In the genomic region with DNA sequence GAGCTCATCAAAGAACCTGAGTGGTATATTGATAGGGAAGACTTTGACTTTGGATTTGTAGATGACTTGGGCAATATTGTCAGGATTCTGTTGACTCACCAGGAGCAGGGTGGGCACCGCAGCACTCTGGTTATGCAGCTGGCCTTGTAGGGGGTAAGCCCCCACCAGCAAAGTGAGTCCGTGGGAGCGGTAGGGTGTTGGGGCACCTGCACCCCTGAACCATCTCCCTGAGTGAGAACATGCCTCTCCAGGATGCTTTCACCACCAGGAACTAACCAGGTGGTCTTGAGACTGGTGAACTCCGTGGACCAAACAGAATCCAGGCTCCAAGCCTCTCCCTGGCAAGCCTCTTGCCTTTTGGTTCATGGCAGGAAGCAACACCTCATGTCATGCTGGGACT, we compare ENCODE assay signal across 21 cellular contexts. TPM values are rescaled to one million over a fixed set of nuclear protein-coding genes. Genes with fewer than 3 reads are reported as not detected.
A peak's percentile ranks its signal among the peaks of the same experiment; 100 is the strongest.
DNase-seq lines count a peak whose midpoint lies in the region; ATAC-seq, FAIRE-seq and TF ChIP-seq lines count a peak whose summit lies in the region.
"Had no signal": no experiment of that assay in that cellular context is flagged by ENCODE, and none has a peak within 500 bp of the region (broad histone marks: within the 10 kb centered on the region; RNA-seq: fewer than 3 reads in every experiment).

No MANE protein-coding gene starts in this region.

- no peak overlapping the region for H4K8ac ChIP-seq in H1 (ENCODE audit: extremely low read depth, insufficient read depth, low read length)

- H3K79me1 ChIP-seq in H1 (ENCODE audit: low read depth, low read length): no peaks in the 10 kb centered on the region

- no peaks in the 10 kb centered on the region for H3K23me2 ChIP-seq in H1 (ENCODE audit: low read depth, low read length)

- no peak overlapping the region for H2BK20ac ChIP-seq in H1 (ENCODE audit: low read length)

- H3K27ac ChIP-seq in right lobe of liver (no peak overlapping the region), HepG2 (ENCODE audit: extremely low read length, insufficient read depth, low read length) (no peak overlapping the region), H1 (ENCODE audit: low read depth, low read length) (no peak overlapping the region), mammary epithelial cell (ENCODE audit: insufficient read depth, low read depth, low read length) (no peak overlapping the region)
- H3K27ac ChIP-seq: 22Rv1; BLaER1 treated with 17β-estradiol and CSF1 and Interleukin-3, amounts not matched to agents 10 nM and 100 nM; C4-2B had no signal

- H4K91ac ChIP-seq in H1 (replicated peaks; ENCODE audit: insufficient read length, low read length): no peak overlapping the region

- no peak overlapping the region for H4K5ac ChIP-seq in H1 (ENCODE audit: insufficient read length, low read depth, low read length)

- H2BK5ac ChIP-seq in H1 (ENCODE audit: low read depth, low read length): no peak overlapping the region; the same call in 1 of the 2 replicates

- 0 out of 2 replicates have a peak overlapping the region, but pooled peaks have one; percentile 24 for H2AK5ac ChIP-seq in H1 (ENCODE audit: low read depth, low read length)

- no peak overlapping the region for H2BK120ac ChIP-seq in H1 (replicated peaks; ENCODE audit: low read depth, low read length)

- TF ChIP-seq CTCF in right lobe of liver (IDR thresholded peaks at IDR 0.05): no peak
- no peak for TF ChIP-seq CTCF in HepG2 (CRISPR knock-in tag; IDR thresholded peaks at IDR 0.05)
- TF ChIP-seq CTCF in H1 (IDR thresholded peaks at IDR 0.05; ENCODE audit: control extremely low read depth in 1 of 3, insufficient read depth in 1 of 3, low read depth in 1 of 3, low read length in 3 of 3): no peak
- TF ChIP-seq CTCF in mammary epithelial cell (conservative IDR thresholded peaks at IDR 0.05 in 1 of 2, IDR thresholded peaks at IDR 0.05 in 1 of 2; ENCODE audit: extremely low read depth in 1 of 2, insufficient read depth in 1 of 2, low read depth in 1 of 2, low read length in 2 of 2): no peak

- POLR2A ChIA-PET in HepG2 (lab: Yijun Ruan, JAX): no interaction called here
- POLR2A ChIA-PET in H1 (lab: Charles Lee; ENCODE audit: partially characterized antibody): interaction anchor here (0.7 kb wide), 1 partner anchor 44 kb away, joined by 3 read pairs; the partner anchor contains the start of gene EIF5

- in situ Hi-C loops in HepG2 (cut with HindIII; ENCODE audit: extremely low pct_ligation_motif_present, low pct_unique_long_range_greater_than_20kb) (loop anchor here (5.0 kb wide), 1 partner anchor 213 kb away; no protein-coding TSS in a partner anchor), mammary epithelial cell (cut with MboI; ENCODE audit: low sequenced_read_pairs in 2 of 2) (loop anchor here in 1 of 2 donors (5.0 kb wide), 1 partner anchor 208 kb away; the partner anchor contains the start of gene LBHD2)

- H2BK15ac ChIP-seq in H1 (ENCODE audit: low read length): no peak overlapping the region

- H3K79me2 ChIP-seq in HepG2 (ENCODE audit: insufficient read depth, low read length) (no peaks in the 10 kb centered on the region), H1 (ENCODE audit: control insufficient read depth in 1 of 2, insufficient read depth in 2 of 2, low read length in 2 of 2) (no peaks in the 10 kb centered on the region), mammary epithelial cell (ENCODE audit: insufficient read depth, low read length) (no peaks in the 10 kb centered on the region)

- no peak overlapping the region for H2AFZ ChIP-seq in HepG2 (ENCODE audit: low read length)
- H2AFZ ChIP-seq in H1 (ENCODE audit: low read length): no peak overlapping the region
- H2AFZ ChIP-seq in mammary epithelial cell (ENCODE audit: low read depth, low read length): no peak overlapping the region

- FAIRE-seq in HepG2 (lab: Jason Lieb, UNC) (no peak), H1 (lab: Jason Lieb, UNC) (no peak)
- FAIRE-seq: A549, D721Med, G401.6, GM12891, GM19239 had no signal

- ATAC-seq in right lobe of liver (no peak), HepG2 (no peak), HG02870 (IDR thresholded peaks at IDR 0.05; ENCODE audit: unreplicated experiment) (no peak)
- ATAC-seq: CD8-positive, alpha-beta T cell had no signal

- no peaks in the 10 kb centered on the region for H3K36me3 ChIP-seq in right lobe of liver
- no peaks in the 10 kb centered on the region for H3K36me3 ChIP-seq in HepG2 (replicated peaks in 1 of 2; ENCODE audit: control insufficient read depth in 1 of 2, insufficient read depth in 2 of 2, low read length in 2 of 2)
- H3K36me3 ChIP-seq in H1 (ENCODE audit: control insufficient read depth in 2 of 4, insufficient read depth in 4 of 4, low read length in 3 of 4): no peaks in the 10 kb centered on the region
- no peaks in the 10 kb centered on the region for H3K36me3 ChIP-seq in mammary epithelial cell (ENCODE audit: insufficient read depth, low read length)
- H3K36me3 ChIP-seq: BLaER1 treated with 17β-estradiol and CSF1 and Interleukin-3, amounts not matched to agents 10 nM and 100 nM had no signal

- TF ChIP-seq EP300 in HepG2 (IDR thresholded peaks at IDR 0.05; ENCODE audit: low read depth in 2 of 2, low read length in 2 of 2): no peak
- TF ChIP-seq EP300 in HepG2 (CRISPR knock-in tag; IDR thresholded peaks at IDR 0.05; ENCODE audit: borderline replicate concordance): no peak
- TF ChIP-seq EP300 in H1 (IDR thresholded peaks at IDR 0.05; ENCODE audit: borderline replicate concordance in 1 of 2, low read depth in 2 of 2, low read length in 2 of 2): no peak

- H3K4ac ChIP-seq in H1 (replicated peaks; ENCODE audit: insufficient read length, low read depth, low read length): no peak overlapping the region

- H3K4me2 ChIP-seq in HepG2 (ENCODE audit: low read depth, low read length) (no peak overlapping the region), H1 (ENCODE audit: insufficient read depth in 1 of 2, low read depth in 2 of 2, low read length in 2 of 2) (no peak overlapping the region), mammary epithelial cell (ENCODE audit: insufficient read depth, low read depth, low read length) (no peak overlapping the region)
- H3K4me2 ChIP-seq: A549; BLaER1 treated with 17β-estradiol and CSF1 and Interleukin-3, amounts not matched to agents 10 nM and 100 nM had no signal

- 80% methylated on average over 3 of the region's 4 CpGs for WGBS in right lobe of liver (ENCODE audit: insufficient coverage, low coverage, low lambda C conversion rate, missing lambda C conversion rate)
- WGBS in HepG2 (ENCODE audit: low lambda C conversion rate): 68% methylated on average over 2 of the region's 4 CpGs
- 94% methylated on average over 4 of the region's 4 CpGs; no CpG with 5 or more reads in 1 of the 2 experiments for WGBS in H1 (ENCODE audit: extremely low coverage in 1 of 2, insufficient coverage in 1 of 2, insufficient read length in 1 of 2, insufficient replicate concordance in 2 of 2, low coverage in 1 of 2, low lambda C conversion rate in 2 of 2, missing lambda C conversion rate in 1 of 2), 2 experiments
- WGBS in mammary epithelial cell (ENCODE audit: low coverage, missing lambda C conversion rate): 88% methylated on average over 3 of the region's 4 CpGs

- H3K56ac ChIP-seq in H1 (replicated peaks; ENCODE audit: insufficient read length, low read depth, low read length): no peak overlapping the region

- no peak overlapping the region for H3K14ac ChIP-seq in H1 (ENCODE audit: insufficient read length)

- BruUV-seq in HepG2 (replicated peaks; lab: Mats Ljungman, UMichigan) (no TSS peak), mammary epithelial cell (replicated peaks; lab: Mats Ljungman, UMichigan) (no TSS peak)

- no peak overlapping the region for H3K18ac ChIP-seq in H1 (ENCODE audit: extremely low read depth, low read length)

- H4K20me1 ChIP-seq in HepG2 (ENCODE audit: insufficient read depth, low read length) (no peaks in the 10 kb centered on the region), H1 (replicated peaks in 1 of 2; ENCODE audit: control insufficient read depth in 1 of 2, insufficient read depth in 2 of 2, low read length in 2 of 2) (no peaks in the 10 kb centered on the region), mammary epithelial cell (ENCODE audit: insufficient read depth, low read length) (no peaks in the 10 kb centered on the region)
- H4K20me1 ChIP-seq: BLaER1 treated with 17β-estradiol and CSF1 and Interleukin-3, amounts not matched to agents 10 nM and 100 nM had no signal

- CTCF ChIA-PET in HepG2 (lab: Yijun Ruan, JAX; ENCODE audit: low intra/inter-chr PET ratio, low total read pairs) (no interaction called here), H1 (lab: Charles Lee; ENCODE audit: partially characterized antibody) (interaction anchor here (0.8 to 7.8 kb wide), 9 partner anchors 9 to 1900 kb away, joined by 3 to 128 read pairs (median 6); no protein-coding TSS in a partner anchor), mammary epithelial cell (lab: Charles Lee; ENCODE audit: low non-redundant PET) (no interaction called here)

- no peak for TF ChIP-seq RAD21 in HepG2 (CRISPR knock-in tag; IDR thresholded peaks at IDR 0.05)
- TF ChIP-seq RAD21 in H1 (IDR thresholded peaks at IDR 0.05 in 1 of 2, conservative IDR thresholded peaks at IDR 0.05 in 1 of 2; ENCODE audit: low read depth in 2 of 2, low read length in 2 of 2): no peak

- TF ChIP-seq POLR2A in right lobe of liver (IDR thresholded peaks at IDR 0.05): no peak
- TF ChIP-seq POLR2A in HepG2 (IDR thresholded peaks at IDR 0.05; ENCODE audit: insufficient read depth in 1 of 2, low read depth in 2 of 2, low read length in 2 of 2): no peak
- no peak for TF ChIP-seq POLR2A in H1 (IDR thresholded peaks at IDR 0.05; ENCODE audit: control extremely low read depth in 1 of 2, low read depth in 2 of 2, low read length in 2 of 2)

- no peak overlapping the region for H2BK12ac ChIP-seq in H1 (ENCODE audit: low read depth, low read length)

- H3K23ac ChIP-seq in H1 (ENCODE audit: insufficient read length): no peak overlapping the region

- no peaks in the 10 kb centered on the region for H3K27me3 ChIP-seq in right lobe of liver
- H3K27me3 ChIP-seq in HepG2 (ENCODE audit: control insufficient read depth in 1 of 2, insufficient read depth in 2 of 2, low read length in 2 of 2): peaks cover 1 to 25% of the 10 kb centered on the region in 2 experiments; a peak in 3 of 5 replicates
- no peaks in the 10 kb centered on the region; a peak in 1 of 7 replicates for H3K27me3 ChIP-seq in H1 (replicated peaks in 1 of 4; ENCODE audit: control insufficient read depth in 3 of 4, extremely low read depth in 1 of 4, insufficient read depth in 3 of 4, low read length in 3 of 4)
- no peaks in the 10 kb centered on the region for H3K27me3 ChIP-seq in mammary epithelial cell (ENCODE audit: insufficient read depth, low read length)
- H3K27me3 ChIP-seq: BLaER1 treated with 17β-estradiol and CSF1 and Interleukin-3, amounts not matched to agents 10 nM and 100 nM had no signal

- H3K4me3 ChIP-seq in right lobe of liver (no peak overlapping the region), HepG2 (replicated peaks in 1 of 3; ENCODE audit: insufficient read depth in 1 of 3, low read depth in 2 of 3, low read length in 3 of 3) (no peak overlapping the region), H1 (ENCODE audit: extremely low read depth in 1 of 4, insufficient read depth in 2 of 4, low read depth in 3 of 4, low read length in 4 of 4) (no peak overlapping the region), mammary epithelial cell (replicated peaks in 1 of 3; ENCODE audit: insufficient read depth in 1 of 3, low read depth in 2 of 3, low read length in 3 of 3) (no peak overlapping the region)
- H3K4me3 ChIP-seq: A549; BLaER1 treated with 17β-estradiol and CSF1 and Interleukin-3, amounts not matched to agents 10 nM and 100 nM had no signal

- H3K9me3 ChIP-seq in right lobe of liver: no peaks in the 10 kb centered on the region
- H3K9me3 ChIP-seq in HepG2 (ENCODE audit: low read length): no peaks in the 10 kb centered on the region
- peaks cover 4% of the 10 kb centered on the region in 2 experiments; a peak in 1 of 4 replicates for H3K9me3 ChIP-seq in H1 (ENCODE audit: insufficient read depth in 2 of 2, low read depth in 1 of 2, low read length in 1 of 2)
- no peaks in the 10 kb centered on the region for H3K9me3 ChIP-seq in mammary epithelial cell (replicated peaks; ENCODE audit: insufficient read depth, low read length)
- H3K9me3 ChIP-seq: A549; BLaER1 treated with 17β-estradiol and CSF1 and Interleukin-3, amounts not matched to agents 10 nM and 100 nM; Caco-2 had no signal

- no peak overlapping the region for H3K9ac ChIP-seq in HepG2 (ENCODE audit: insufficient read depth, low read depth, low read length)
- no peak overlapping the region for H3K9ac ChIP-seq in H1 (replicated peaks in 1 of 4; ENCODE audit: extremely low read depth in 1 of 4, low read depth in 3 of 4, low read length in 3 of 4)
- no peak overlapping the region for H3K9ac ChIP-seq in mammary epithelial cell (ENCODE audit: insufficient read depth, low read length)
- H3K9ac ChIP-seq: BLaER1 treated with 17β-estradiol and CSF1 and Interleukin-3, amounts not matched to agents 10 nM and 100 nM had no signal

- intact Hi-C loops in right lobe of liver (cut with DNase I) (loop anchor here (5.0 to 10.0 kb wide), 3 partner anchors 95 to 215 kb away; no protein-coding TSS in a partner anchor), HepG2 (cut with micrococcal nuclease; ENCODE audit: unreplicated experiment) (loop anchor here (5.0 kb wide), 1 partner anchor 103 kb away; no protein-coding TSS in a partner anchor), posterior vena cava (cut with DNase I) (loop anchor here (5.0 kb wide), 3 partner anchors 103 to 213 kb away; no protein-coding TSS in a partner anchor), mammary epithelial cell (cut with micrococcal nuclease) (loop anchor here (5.0 kb wide), 1 partner anchor 513 kb away; the partner anchor contains the start of gene TRAF3)

- dilution Hi-C loops in mammary epithelial cell (cut with HindIII; ENCODE audit: low sequenced_read_pairs): no loop called here

- peaks cover 0 to 5% (median 2%) of the 10 kb centered on the region in 4 donors for H3K4me1 ChIP-seq in right lobe of liver
- H3K4me1 ChIP-seq in HepG2 (ENCODE audit: insufficient read depth, low read length): peaks cover 16% of the 10 kb centered on the region
- peaks cover 0 to 4% (median 2%) of the 10 kb centered on the region in 4 experiments; a peak in 4 of 7 replicates for H3K4me1 ChIP-seq in H1 (replicated peaks in 1 of 4; ENCODE audit: control insufficient read depth in 3 of 4, insufficient read depth in 4 of 4, low read length in 3 of 4)
- no peaks in the 10 kb centered on the region for H3K4me1 ChIP-seq in mammary epithelial cell (ENCODE audit: insufficient read depth, low read length)

- peak in 2 of 3 donors; percentile 18 to 31 for DNase-seq in right lobe of liver
- no peak for DNase-seq in HepG2 (ENCODE audit: low spot score)
- DNase-seq in H1 (ENCODE audit: low read depth in 1 of 2, low spot score in 2 of 2): no peak
- peak; percentile 23 for DNase-seq in posterior vena cava (ENCODE audit: low spot score)
- no peak for DNase-seq in mammary epithelial cell
- DNase-seq: AML-193; Caco-2; Calu3; CD4-positive, alpha-beta T cell; CD8-positive, alpha-beta T cell; DMS79 treated with DMSO at 0.1 percent for 48 hours; GF-D8 had no signal

RNA-seq across cellular contexts. Expression of gene EIF5, which starts 44.0 kb away (rescaled TPM):
- 100 to 1,000 TPM; 186 to 357 (median 215) TPM for total RNA-seq in right lobe of liver
- total RNA-seq in HepG2 (2016; rRNA removed; fragmentation: Illumina TruSeq; extraction: Trizol): 281 and 333 TPM in 2 replicates
- 57.6 and 59.2 TPM in 2 replicates for total RNA-seq in HepG2 (2016; cell fraction: cytosol; rRNA removed; fragmentation: Illumina TruSeq; extraction: Trizol; ENCODE audit: low read depth)
- total RNA-seq in HepG2 (2016; cell fraction: insoluble cytoplasmic fraction; rRNA removed; fragmentation: Illumina TruSeq; extraction: Trizol): 289 and 316 TPM in 2 replicates
- total RNA-seq in HepG2 (2016; cell fraction: membrane; rRNA removed; fragmentation: Illumina TruSeq; extraction: Trizol): 131 and 147 TPM in 2 replicates
- 180 TPM in 2 replicates for total RNA-seq in HepG2 (2016; cell fraction: nucleus; rRNA removed; fragmentation: Illumina TruSeq; extraction: Trizol)
- polyA plus RNA-seq in HepG2 (2011; rRNA removed): 147 and 189 TPM in 2 replicates
- polyA plus RNA-seq in HepG2 (2011; cell fraction: cytosol; rRNA removed): 98.3 and 109 TPM in 2 replicates
- polyA plus RNA-seq in HepG2 (2011; cell fraction: nucleus; rRNA removed): 192 and 267 TPM in 2 replicates
- polyA plus RNA-seq in HepG2 (2012): 226 and 227 TPM in 2 replicates
- polyA plus RNA-seq in HepG2 (2016; cell fraction: cytosol; fragmentation: Illumina TruSeq; extraction: Trizol; ENCODE audit: low read depth): 34.1 and 47.0 TPM in 2 replicates
- 286 and 291 TPM in 2 replicates for polyA plus RNA-seq in HepG2 (2016; cell fraction: insoluble cytoplasmic fraction; fragmentation: Illumina TruSeq; extraction: Trizol; ENCODE audit: low read depth)
- 74.1 and 96.9 TPM in 2 replicates for polyA plus RNA-seq in HepG2 (2016; cell fraction: membrane; fragmentation: Illumina TruSeq; extraction: Trizol; ENCODE audit: low read depth)
- polyA plus RNA-seq in HepG2 (2016; cell fraction: nucleus; fragmentation: Illumina TruSeq; extraction: Trizol; ENCODE audit: insufficient read depth, low read depth): 188 and 207 TPM in 2 replicates
- polyA minus RNA-seq in HepG2 (2011; rRNA and poly(A)+ RNA removed; ENCODE audit: low replicate concordance): 81.5 and 123 TPM in 2 replicates
- 55.8 and 65.8 TPM in 2 replicates for polyA minus RNA-seq in HepG2 (2011; cell fraction: cytosol; rRNA and poly(A)+ RNA removed)
- polyA minus RNA-seq in HepG2 (2011; cell fraction: nucleus; rRNA and poly(A)+ RNA removed): 331 and 439 TPM in 2 replicates
- total RNA-seq in H1 (2021; fragmentation: NEBNext Ultra II Directional; extraction: Animal tissue kit (Norgen Biotek cat#: 25700)): 323 and 328 TPM in 2 replicates
- polyA plus RNA-seq in H1 (2011; rRNA removed): 179 and 184 TPM in 2 replicates
- polyA plus RNA-seq in H1 (2011; cell fraction: cytosol; rRNA removed): 254 TPM
- polyA plus RNA-seq in H1 (2011; cell fraction: nucleus; rRNA removed): 169 TPM
- 243 to 415 TPM (median 345 TPM) in 4 replicates for polyA plus RNA-seq in H1 (2012, experiment 1 of 2)
- 24.0 TPM for polyA plus RNA-seq in H1 (2012, experiment 2 of 2)
- polyA plus RNA-seq in H1 (2013, experiment 1 of 2): 314 TPM
- 325 TPM for polyA plus RNA-seq in H1 (2013, experiment 2 of 2)
- polyA minus RNA-seq in H1 (2011; rRNA and poly(A)+ RNA removed): 277 and 334 TPM in 2 replicates
- polyA minus RNA-seq in H1 (2011; cell fraction: cytosol; rRNA and poly(A)+ RNA removed): 213 TPM
- polyA minus RNA-seq in H1 (2011; cell fraction: nucleus; rRNA and poly(A)+ RNA removed): 361 TPM
- 100 to 1,000 TPM; 191 to 232 TPM for total RNA-seq in posterior vena cava
- 100 to 1,000 TPM; 142 to 333 TPM for total RNA-seq in mammary epithelial cell
- polyA plus RNA-seq in mammary epithelial cell: 337 TPM
- 310 TPM for polyA minus RNA-seq in mammary epithelial cell

Comparison
In these comparisons a context has a peak if more than half of its experiments do, and no peak if none do; other contexts are left out.
1. DNase-seq: peak in right lobe of liver (2 of 3) and posterior vena cava (single experiment); none in HepG2 (single experiment), H1 (0 of 2) and mammary epithelial cell (single experiment).